Comparison of ENCODE assay signal across 18 cellular contexts in genomic region chr2:215731108-215731507, GRCh38.
DNase-seq lines count a peak whose midpoint lies in the region; ATAC-seq, FAIRE-seq and TF ChIP-seq lines count a peak whose summit lies in the region.
"Had no signal": no experiment of that assay in that cellular context is flagged by ENCODE, and none has a peak within 500 bp of the region (broad histone marks: within the 10 kb centered on the region; RNA-seq: fewer than 3 reads in every experiment).

No MANE protein-coding gene starts in this region.

- peak overlapping the region in 1 of 2 experiments; percentile 35 for H3K23ac ChIP-seq in mesenchymal stem cell (ENCODE audit: low read length in 2 of 2)

- H3K27ac ChIP-seq in BLaER1 treated with 17β-estradiol and CSF1 and Interleukin-3, amounts not matched to agents 10 nM and 100 nM: peak overlapping the region in 6 of 11 experiments; percentile 31 to 96 (median 96); a peak in 12 of 22 replicates
- H3K27ac ChIP-seq in astrocyte (ENCODE audit: low read depth, low read length): no peak overlapping the region
- no peak overlapping the region for H3K27ac ChIP-seq in mesenchymal stem cell (ENCODE audit: low read length, poor library complexity, severe bottlenecking)
- H3K27ac ChIP-seq in SK-N-SH (ENCODE audit: low read depth in 2 of 2, low read length in 1 of 2): no peak overlapping the region
- H3K27ac ChIP-seq: BLaER1, HL-60 had no signal

- DNase-seq in astrocyte (ENCODE audit: low read depth) (no peak), mesenchymal stem cell (no peak), osteocyte (ENCODE audit: extremely low spot score, unreplicated experiment) (no peak), cerebellar cortex (ENCODE audit: low spot score) (no peak), SK-N-SH (no peak)
- DNase-seq: 8988T; Calu3; CD8-positive, alpha-beta T cell; DND-41; EL; GM23248; HCEC 1CT had no signal

- no peak for TF ChIP-seq EP300 in SK-N-SH (IDR thresholded peaks at IDR 0.05; ENCODE audit: borderline replicate concordance in 1 of 2, low read depth in 1 of 2, low read length in 1 of 2)

- no peaks in the 10 kb centered on the region for H3K9me2 ChIP-seq in SK-N-SH

- no peak overlapping the region for H3K4me3 ChIP-seq in BLaER1 treated with 17β-estradiol and CSF1 and Interleukin-3, amounts not matched to agents 10 nM and 100 nM
- H3K4me3 ChIP-seq in astrocyte (ENCODE audit: insufficient read depth, low read depth, low read length) (no peak overlapping the region), mesenchymal stem cell (ENCODE audit: insufficient read depth in 1 of 2, low read depth in 1 of 2, low read length in 2 of 2) (no peak overlapping the region), SK-N-SH (ENCODE audit: low read depth in 2 of 2, low read length in 1 of 2) (no peak overlapping the region)
- H3K4me3 ChIP-seq: BLaER1, GM12878, GM23248 had no signal

- H2AFZ ChIP-seq in astrocyte (ENCODE audit: low read depth, low read length) (no peak overlapping the region), mesenchymal stem cell (ENCODE audit: low read depth, low read length) (no peak overlapping the region), SK-N-SH (ENCODE audit: low read depth) (no peak overlapping the region)
- H2AFZ ChIP-seq: GM23248 had no signal

- H3K4me3 Mint-ChIP-seq in astrocyte (ENCODE audit: unreplicated experiment): no peak overlapping the region
- no peak overlapping the region for H3K4me3 Mint-ChIP-seq in osteocyte (ENCODE audit: unreplicated experiment)
- H3K4me3 Mint-ChIP-seq: CD8-positive, alpha-beta T cell; IgD-negative memory B cell had no signal

- H2BK15ac ChIP-seq in mesenchymal stem cell (ENCODE audit: low read depth, poor library complexity, severe bottlenecking): no peak overlapping the region

- CTCF ChIA-PET in SK-N-SH (lab: Yijun Ruan, JAX): no interaction called here

- peak overlapping the region in 1 of 2 experiments; percentile 41 for H3K4ac ChIP-seq in mesenchymal stem cell (ENCODE audit: low read depth in 1 of 2, low read length in 2 of 2)

- no peaks in the 10 kb centered on the region for H4K20me1 ChIP-seq in BLaER1 treated with 17β-estradiol and CSF1 and Interleukin-3, amounts not matched to agents 10 nM and 100 nM
- H4K20me1 ChIP-seq in astrocyte (ENCODE audit: insufficient read depth, low read length) (no peaks in the 10 kb centered on the region), SK-N-SH (ENCODE audit: insufficient read depth) (no peaks in the 10 kb centered on the region)
- H4K20me1 ChIP-seq: BLaER1 had no signal

- POLR2A ChIA-PET in SK-N-SH (lab: Yijun Ruan, JAX): no interaction called here

- no peak for ATAC-seq in HG02981 (IDR thresholded peaks at IDR 0.05; ENCODE audit: unreplicated experiment)
- ATAC-seq: CD8-positive, alpha-beta T cell; GM12878 had no signal

- no peak for TF ChIP-seq CTCF in astrocyte (IDR thresholded peaks at IDR 0.05; ENCODE audit: insufficient read depth, low read depth, low read length)
- TF ChIP-seq CTCF in osteocyte (IDR thresholded peaks at IDR 0.05): no peak
- TF ChIP-seq CTCF in SK-N-SH (IDR thresholded peaks at IDR 0.05): no peak

- WGBS in mesenchymal stem cell: 95% methylated on average over 2 of the region's 4 CpGs
- WGBS in SK-N-SH (ENCODE audit: low lambda C conversion rate): 67% methylated on average over 3 of the region's 4 CpGs

- peaks cover 19% of the 10 kb centered on the region for H3K4me1 Mint-ChIP-seq in astrocyte (ENCODE audit: low read depth, unreplicated experiment)
- H3K4me1 Mint-ChIP-seq in osteocyte (ENCODE audit: unreplicated experiment): peaks cover 34% of the 10 kb centered on the region

- H3K79me2 ChIP-seq in astrocyte (ENCODE audit: insufficient read depth, low read length) (no peaks in the 10 kb centered on the region), SK-N-SH (ENCODE audit: insufficient read depth) (no peaks in the 10 kb centered on the region)

- FAIRE-seq in astrocyte (lab: Jason Lieb, UNC): no peak
- FAIRE-seq: GM12878 had no signal

- H3K14ac ChIP-seq in mesenchymal stem cell (ENCODE audit: low read length in 2 of 2): peak overlapping the region in 1 of 2 experiments; percentile 32

- peaks cover 0 to 45% (median 0%) of the 10 kb centered on the region in 11 experiments; a peak in 8 of 22 replicates for H3K9me3 ChIP-seq in BLaER1 treated with 17β-estradiol and CSF1 and Interleukin-3, amounts not matched to agents 10 nM and 100 nM (replicated peaks in 1 of 11)
- H3K9me3 ChIP-seq in astrocyte (ENCODE audit: insufficient read depth, low read depth, low read length) (no peaks in the 10 kb centered on the region), mesenchymal stem cell (ENCODE audit: control insufficient read depth, low read length) (peaks cover 10% of the 10 kb centered on the region), SK-N-SH (0 out of 2 replicates have a peak, but pooled peaks cover 3% of the 10 kb centered on the region)
- H3K9me3 ChIP-seq: BLaER1 had no signal

- H2AK5ac ChIP-seq in mesenchymal stem cell (ENCODE audit: low read length, severe bottlenecking): peak overlapping the region; percentile 99

- peaks cover 0 to 64% (median 25%) of the 10 kb centered on the region in 10 experiments; a peak in 14 of 20 replicates for H3K4me1 ChIP-seq in BLaER1 treated with 17β-estradiol and CSF1 and Interleukin-3, amounts not matched to agents 10 nM and 100 nM
- H3K4me1 ChIP-seq in astrocyte (ENCODE audit: insufficient read depth, low read length): peaks cover 24% of the 10 kb centered on the region
- peaks cover 3% of the 10 kb centered on the region for H3K4me1 ChIP-seq in mesenchymal stem cell (ENCODE audit: control insufficient read depth, insufficient read depth, low read depth, low read length)
- H3K4me1 ChIP-seq in SK-N-SH (ENCODE audit: control insufficient read depth in 1 of 2, insufficient read depth in 2 of 2, low read depth in 1 of 2, low read length in 1 of 2): peaks cover 0 to 16% of the 10 kb centered on the region in 2 experiments; a peak in 2 of 4 replicates
- H3K4me1 ChIP-seq: BLaER1 had no signal

- no peak overlapping the region for H4K91ac ChIP-seq in mesenchymal stem cell (ENCODE audit: low read length)

- no peak overlapping the region for H2BK5ac ChIP-seq in mesenchymal stem cell (ENCODE audit: low read depth, low read length, poor library complexity, severe bottlenecking)

- H3K36me3 ChIP-seq in BLaER1 treated with 17β-estradiol and CSF1 and Interleukin-3, amounts not matched to agents 10 nM and 100 nM: no peaks in the 10 kb centered on the region
- H3K36me3 ChIP-seq in astrocyte (ENCODE audit: insufficient read depth, low read length): no peaks in the 10 kb centered on the region
- no peaks in the 10 kb centered on the region for H3K36me3 ChIP-seq in mesenchymal stem cell (ENCODE audit: control insufficient read depth in 1 of 2, insufficient read depth in 2 of 2, low read depth in 1 of 2, low read length in 2 of 2)
- H3K36me3 ChIP-seq in SK-N-SH (replicated peaks in 1 of 2; ENCODE audit: control insufficient read depth in 1 of 2, insufficient read depth in 2 of 2, low read length in 1 of 2): no peaks in the 10 kb centered on the region
- H3K36me3 ChIP-seq: BLaER1 had no signal

- peak overlapping the region in 1 of 2 experiments; percentile 24 for H3K18ac ChIP-seq in mesenchymal stem cell (ENCODE audit: low read depth in 1 of 2, low read length in 2 of 2)

- H3K27me3 Mint-ChIP-seq in astrocyte (ENCODE audit: low read depth, unreplicated experiment) (no peaks in the 10 kb centered on the region), osteocyte (ENCODE audit: unreplicated experiment) (no peaks in the 10 kb centered on the region)
- H3K27me3 Mint-ChIP-seq: IgD-negative memory B cell had no signal

- H3K79me1 ChIP-seq in mesenchymal stem cell (replicated peaks; ENCODE audit: low read length, poor library complexity, severe bottlenecking): no peaks in the 10 kb centered on the region

- H3K9me3 Mint-ChIP-seq in astrocyte (ENCODE audit: unreplicated experiment) (peaks cover 3% of the 10 kb centered on the region), osteocyte (ENCODE audit: unreplicated experiment) (peaks cover 10% of the 10 kb centered on the region)
- H3K9me3 Mint-ChIP-seq: CD8-positive, alpha-beta T cell had no signal

- H3F3A ChIP-seq in SK-N-SH (replicated peaks; ENCODE audit: insufficient read depth): peaks cover 21% of the 10 kb centered on the region

- H3K4me2 ChIP-seq in BLaER1 treated with 17β-estradiol and CSF1 and Interleukin-3, amounts not matched to agents 10 nM and 100 nM: peak overlapping the region in 3 of 11 experiments; percentile 9 to 59 (median 47); a peak in 5 of 22 replicates
- H3K4me2 ChIP-seq in astrocyte (ENCODE audit: low read length): no peak overlapping the region
- no peak overlapping the region for H3K4me2 ChIP-seq in mesenchymal stem cell (ENCODE audit: low read length, poor library complexity, severe bottlenecking)
- no peak overlapping the region for H3K4me2 ChIP-seq in SK-N-SH
- H3K4me2 ChIP-seq: BLaER1 had no signal

- H3K36me3 Mint-ChIP-seq in astrocyte (ENCODE audit: low read depth, unreplicated experiment) (peaks cover 8% of the 10 kb centered on the region), osteocyte (ENCODE audit: unreplicated experiment) (peaks cover 7% of the 10 kb centered on the region)
- H3K36me3 Mint-ChIP-seq: CD8-positive, alpha-beta T cell had no signal

- no peak overlapping the region for H3K9ac ChIP-seq in BLaER1 treated with 17β-estradiol and CSF1 and Interleukin-3, amounts not matched to agents 10 nM and 100 nM
- H3K9ac ChIP-seq in astrocyte (ENCODE audit: low read length): no peak overlapping the region
- H3K9ac ChIP-seq in mesenchymal stem cell (ENCODE audit: low read length): no peak overlapping the region
- no peak overlapping the region for H3K9ac ChIP-seq in SK-N-SH
- H3K9ac ChIP-seq: BLaER1, GM23248 had no signal

- H2BK120ac ChIP-seq in mesenchymal stem cell (ENCODE audit: low read depth, low read length): no peak overlapping the region

- TF ChIP-seq RAD21 in SK-N-SH (IDR thresholded peaks at IDR 0.05; ENCODE audit: low read length): no peak

- peak overlapping the region; percentile 44 for H3K27ac Mint-ChIP-seq in astrocyte (ENCODE audit: unreplicated experiment)
- peak overlapping the region; percentile 43 for H3K27ac Mint-ChIP-seq in osteocyte (ENCODE audit: unreplicated experiment)
- H3K27ac Mint-ChIP-seq: CD8-positive, alpha-beta T cell; IgD-negative memory B cell had no signal

- no peaks in the 10 kb centered on the region for H3K27me3 ChIP-seq in BLaER1 treated with 17β-estradiol and CSF1 and Interleukin-3, amounts not matched to agents 10 nM and 100 nM
- H3K27me3 ChIP-seq in astrocyte (ENCODE audit: insufficient read depth, low read length): no peaks in the 10 kb centered on the region
- H3K27me3 ChIP-seq in mesenchymal stem cell (ENCODE audit: control insufficient read depth in 1 of 2, insufficient read depth in 1 of 2, low read length in 2 of 2): no peaks in the 10 kb centered on the region
- H3K27me3 ChIP-seq in SK-N-SH (ENCODE audit: insufficient read depth): no peaks in the 10 kb centered on the region
- H3K27me3 ChIP-seq: BLaER1 had no signal

- H4K8ac ChIP-seq in mesenchymal stem cell (ENCODE audit: low read length): no peak overlapping the region

- peak overlapping the region in 1 of 2 experiments; percentile 18 for H2BK12ac ChIP-seq in mesenchymal stem cell (ENCODE audit: low read length in 2 of 2)

TF ChIP-seq in SK-N-SH, 30 proteins besides CTCF, POLR2A, EP300 and RAD21 (continues in another document):
- TF ChIP-seq ELF1 (IDR thresholded peaks at IDR 0.05): no peak
- TF ChIP-seq SMC3 (IDR thresholded peaks at IDR 0.05; ENCODE audit: low read depth, low read length): no peak
- TF ChIP-seq SIN3A (IDR thresholded peaks at IDR 0.05; ENCODE audit: borderline replicate concordance, low read depth, low read length): no peak

Comparison
In these comparisons a context has a peak if more than half of its experiments do, and no peak if none do; other contexts are left out.
1. H3K27ac ChIP-seq: peak in BLaER1 treated with 17β-estradiol and CSF1 and Interleukin-3, amounts not matched to agents 10 nM and 100 nM (6 of 11); none in astrocyte (single experiment), mesenchymal stem cell (single experiment) and SK-N-SH (0 of 2).